Comparison of ENCODE assay signal across 34 cellular contexts in genomic region chr7:140546947-140547346, GRCh38.
"Had no signal": no experiment of that assay in that cellular context is flagged by ENCODE, and none has a peak within 500 bp of the region (broad histone marks: within the 10 kb centered on the region; RNA-seq: fewer than 3 reads in every experiment).

No MANE protein-coding gene starts in this region.

- H3K9me3 ChIP-seq: adrenal gland, body of pancreas, breast epithelium had no signal

- H3K9me3 Mint-ChIP-seq: activated B cell treated with CpG ODN at 0.5 μM for 24 hours; activated CD4-positive, alpha-beta memory T cell treated with anti-CD3 and anti-CD28 coated beads for 36 hours; activated CD4-positive, alpha-beta T cell treated with anti-CD3 and anti-CD28 coated beads, Interleukin-2, amount 10 ng/mL, durations not matched to agents 24 days and 14 days; activated CD8-positive, alpha-beta T cell treated with anti-CD3 and anti-CD28 coated beads for 36 hours; activated naive CD4-positive, alpha-beta T cell treated with anti-CD3 and anti-CD28 coated beads for 36 hours; activated naive CD4-positive, alpha-beta T cell treated with anti-CD3 and anti-CD28 coated beads, Interleukin-2, amount 50 U/mL, for 72 hours; activated naive CD8-positive, alpha-beta T cell treated with anti-CD3 and anti-CD28 coated beads for 36 hours; activated T-cell treated with anti-CD3 and anti-CD28 coated beads, Interleukin-2, amount 50 U/mL, for 4 hours; activated T-cell treated with anti-CD3 and anti-CD28 coated beads, Interleukin-2, amount 50 U/mL, for 72 hours; activated T-helper 1 cell treated with anti-CD3 and anti-CD28 coated beads, Interleukin-12 subunit alpha, Interleukin-12 subunit beta, Interleukin-2, Interleukin-4 antibody, amounts not matched to agents 30 ng/mL and 10 ng/mL and 1 ng/mL, durations not matched to agents 14 hours and 24 hours and 36 hours; activated T-helper 17 cell treated with anti-CD3 and anti-CD28 coated beads, Interleukin-2, amount 50 U/mL, for 72 hours; T-cell had no signal

- H3K4me1 ChIP-seq: body of pancreas, breast epithelium had no signal

- H3K4me3 ChIP-seq: adrenal gland, body of pancreas, breast epithelium had no signal

- H3K27me3 ChIP-seq: adrenal gland, body of pancreas, brain microvascular endothelial cell, breast epithelium had no signal

- H3K36me3 Mint-ChIP-seq: activated CD4-positive, alpha-beta memory T cell treated with anti-CD3 and anti-CD28 coated beads for 36 hours; activated naive CD4-positive, alpha-beta T cell treated with anti-CD3 and anti-CD28 coated beads, Interleukin-2, amount 50 U/mL, for 72 hours; activated naive CD8-positive, alpha-beta T cell treated with anti-CD3 and anti-CD28 coated beads for 36 hours; T-cell had no signal

- FAIRE-seq: astrocyte, TTC549 had no signal

- H3K27ac ChIP-seq: adrenal gland, body of pancreas, brain microvascular endothelial cell, breast epithelium, VCaP had no signal

- DNase-seq: activated B cell treated with CpG ODN at 0.5 μM for 24 hours; activated CD4-positive, alpha-beta memory T cell treated with anti-CD3 and anti-CD28 coated beads for 36 hours; activated CD4-positive, alpha-beta T cell treated with anti-CD3 and anti-CD28 coated beads for 4 hours; activated CD4-positive, alpha-beta T cell treated with anti-CD3 and anti-CD28 coated beads, Interleukin-2, amount 10 ng/mL, durations not matched to agents 24 days and 14 days; activated CD4-positive, alpha-beta T cell treated with anti-CD3 and anti-CD28 coated beads, Interleukin-2, amount 50 U/mL, for 1 hour; activated CD4-positive, alpha-beta T cell treated with anti-CD3 and anti-CD28 coated beads, Interleukin-2, amount 50 U/mL, for 4 hours; activated CD4-positive, CD25-positive, alpha-beta regulatory T cell treated with anti-CD3 and anti-CD28 coated beads, Interleukin-2, amount 50 U/mL, for 72 hours; activated CD8-positive, alpha-beta memory T cell treated with anti-CD3 and anti-CD28 coated beads, Interleukin-2, amount 50 U/mL, for 4 hours; activated CD8-positive, alpha-beta T cell treated with anti-CD3 and anti-CD28 coated beads for 36 hours; activated effector memory CD4-positive, alpha-beta T cell treated with anti-CD3 and anti-CD28 coated beads, Interleukin-2, amount 50 U/mL, for 16 hours; activated gamma-delta T cell treated with Interleukin-2 at 50 U/mL for 16 hours; activated naive CD4-positive, alpha-beta T cell; activated naive CD4-positive, alpha-beta T cell treated with anti-CD3 and anti-CD28 coated beads for 36 hours; activated naive CD4-positive, alpha-beta T cell treated with anti-CD3 and anti-CD28 coated beads, Interleukin-2, amount 50 U/mL, for 16 hours; activated naive CD8-positive, alpha-beta T cell treated with anti-CD3 and anti-CD28 coated beads for 36 hours; activated T-cell treated with anti-CD3 and anti-CD28 coated beads for 4 hours; activated T-cell treated with anti-CD3 and anti-CD28 coated beads, Interleukin-2, amount 50 U/mL, for 1 hour; activated T-cell treated with anti-CD3 and anti-CD28 coated beads, Interleukin-2, amount 50 U/mL, for 4 hours; activated T-cell treated with anti-CD3 and anti-CD28 coated beads, Interleukin-2, amount 50 U/mL, for 72 hours; adrenal gland; amniotic stem cell; aorta; body of pancreas; brain microvascular endothelial cell; central memory CD4-positive, alpha-beta T cell; T-cell; T-helper 17 cell had no signal

- H3K36me3 ChIP-seq: adrenal gland, brain microvascular endothelial cell, breast epithelium had no signal

- H3K4me3 Mint-ChIP-seq: activated B cell treated with CpG ODN at 0.5 μM for 24 hours; activated CD4-positive, alpha-beta memory T cell treated with anti-CD3 and anti-CD28 coated beads for 36 hours; activated CD4-positive, alpha-beta T cell treated with anti-CD3 and anti-CD28 coated beads, Interleukin-2, amount 10 ng/mL, durations not matched to agents 24 days and 14 days; activated CD8-positive, alpha-beta T cell treated with anti-CD3 and anti-CD28 coated beads for 36 hours; activated naive CD4-positive, alpha-beta T cell treated with anti-CD3 and anti-CD28 coated beads for 36 hours; activated naive CD8-positive, alpha-beta T cell treated with anti-CD3 and anti-CD28 coated beads for 36 hours; activated T-cell treated with anti-CD3 and anti-CD28 coated beads, Interleukin-2, amount 50 U/mL, for 4 hours; activated T-cell treated with anti-CD3 and anti-CD28 coated beads, Interleukin-2, amount 50 U/mL, for 72 hours; activated T-helper 1 cell treated with anti-CD3 and anti-CD28 coated beads, Interleukin-12 subunit alpha, Interleukin-12 subunit beta, Interleukin-2, Interleukin-4 antibody, amounts not matched to agents 30 ng/mL and 10 ng/mL and 1 ng/mL, durations not matched to agents 14 hours and 24 hours and 36 hours; activated T-helper 17 cell treated with anti-CD3 and anti-CD28 coated beads, Interleukin-2, amount 50 U/mL, for 72 hours; T-cell; T-helper 17 cell had no signal

- H3K4me1 Mint-ChIP-seq: activated CD4-positive, alpha-beta T cell treated with anti-CD3 and anti-CD28 coated beads, Interleukin-2, amount 10 ng/mL, durations not matched to agents 24 days and 14 days had no signal

- H3K27ac Mint-ChIP-seq: activated B cell treated with CpG ODN at 0.5 μM for 24 hours; activated CD4-positive, alpha-beta memory T cell treated with anti-CD3 and anti-CD28 coated beads for 36 hours; activated CD4-positive, alpha-beta T cell treated with anti-CD3 and anti-CD28 coated beads, Interleukin-2, amount 10 ng/mL, durations not matched to agents 24 days and 14 days; activated CD8-positive, alpha-beta T cell treated with anti-CD3 and anti-CD28 coated beads for 36 hours; activated naive CD4-positive, alpha-beta T cell treated with anti-CD3 and anti-CD28 coated beads for 36 hours; activated naive CD4-positive, alpha-beta T cell treated with anti-CD3 and anti-CD28 coated beads, Interleukin-2, amount 50 U/mL, for 72 hours; activated naive CD8-positive, alpha-beta T cell treated with anti-CD3 and anti-CD28 coated beads for 36 hours; activated T-cell treated with anti-CD3 and anti-CD28 coated beads, Interleukin-2, amount 50 U/mL, for 72 hours; activated T-helper 1 cell treated with anti-CD3 and anti-CD28 coated beads, Interleukin-12 subunit alpha, Interleukin-12 subunit beta, Interleukin-2, Interleukin-4 antibody, amounts not matched to agents 30 ng/mL and 10 ng/mL and 1 ng/mL, durations not matched to agents 14 hours and 24 hours and 36 hours; activated T-helper 17 cell treated with anti-CD3 and anti-CD28 coated beads, Interleukin-2, amount 50 U/mL, for 72 hours; T-cell; T-helper 17 cell had no signal

- H3K27me3 Mint-ChIP-seq: activated CD4-positive, alpha-beta memory T cell treated with anti-CD3 and anti-CD28 coated beads for 36 hours had no signal

- ATAC-seq: activated CD8-positive, alpha-beta T cell treated with anti-CD3 and anti-CD28 coated beads for 36 hours; activated naive CD4-positive, alpha-beta T cell treated with anti-CD3 and anti-CD28 coated beads, Interleukin-2, amount 50 U/mL, for 72 hours; activated T-cell treated with anti-CD3 and anti-CD28 coated beads, Interleukin-2, amount 50 U/mL, for 4 hours; activated T-cell treated with anti-CD3 and anti-CD28 coated beads, Interleukin-2, amount 50 U/mL, for 72 hours; activated T-helper 17 cell treated with anti-CD3 and anti-CD28 coated beads, Interleukin-2, amount 50 U/mL, for 72 hours; body of pancreas; T-cell; T-helper 17 cell had no signal
